Comparison of ENCODE assay signal across 8 cellular contexts in the genomic region with DNA sequence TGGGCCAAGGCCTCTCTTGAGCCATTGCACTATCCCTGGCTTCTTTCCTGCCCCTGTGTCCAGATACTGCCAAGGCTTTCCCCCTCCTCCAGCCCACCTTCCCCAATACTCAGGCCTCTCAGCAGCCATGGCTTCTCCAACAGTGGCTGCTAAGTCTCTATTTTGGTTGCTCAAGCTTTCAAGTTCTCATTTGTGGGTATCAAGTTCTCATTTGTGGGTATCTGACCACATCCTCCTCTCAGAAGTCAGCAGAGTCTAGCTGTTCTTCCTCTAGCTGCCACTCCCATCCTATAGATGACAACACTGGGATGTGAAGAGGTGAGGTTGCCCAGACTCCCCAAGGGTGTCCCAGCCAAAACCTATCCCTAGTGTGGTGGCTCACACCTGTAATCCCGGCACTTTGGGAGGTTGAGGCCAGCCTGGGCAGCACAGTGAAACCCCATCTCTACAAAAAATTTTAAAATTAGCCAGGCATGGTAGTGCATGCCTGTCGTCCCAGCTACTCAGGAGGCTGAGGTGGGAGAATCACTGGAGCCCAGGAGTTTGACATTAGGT.
DNase-seq lines count a peak whose midpoint lies in the region; ATAC-seq, FAIRE-seq and TF ChIP-seq lines count a peak whose summit lies in the region.
"Not testable (repeated sequence)": the region's sequence is repeated elsewhere in the genome, so short reads cannot be mapped to it uniquely, and the experiment has no call there.

No MANE protein-coding gene starts in this region.

- not testable (repeated sequence) for FAIRE-seq in kidney (lab: Jason Lieb, UNC)

- not testable (repeated sequence) for H3K27ac Mint-ChIP-seq in stimulated activated naive CD8-positive, alpha-beta T cell treated with anti-CD3 and anti-CD28 coated beads, Interleukin-15, amount 100 ng/mL, for 72 hours

- not testable (repeated sequence) for H3K4me2 ChIP-seq in OCI-LY7 (ENCODE audit: low read length)

- CTCF ChIA-PET in OCI-LY7 (lab: Charles Lee; ENCODE audit: unreplicated experiment), result not testable (repeated sequence)

- DNase-seq in OCI-LY7 (ENCODE audit: low spot score), result peak; percentile 22
- DNase-seq in activated T-cell treated with anti-CD3 and anti-CD28 coated beads, Interleukin-2, amount 50 U/mL, for 1 hour, result peak; percentile 36
- DNase-seq in kidney, result peak; percentile 29
- DNase-seq in stimulated activated naive CD8-positive, alpha-beta T cell treated with anti-CD3 and anti-CD28 coated beads, Interleukin-15, amount 100 ng/mL, for 72 hours, result peak; percentile 33 to 36

- TF ChIP-seq CTCF in OCI-LY7 (conservative IDR thresholded peaks at IDR 0.05; ENCODE audit: low read length); kidney (IDR thresholded peaks at IDR 0.05; ENCODE audit: borderline replicate concordance, extremely low read depth, insufficient read depth): not testable (repeated sequence)

- not testable (repeated sequence) for H3K4me3 ChIP-seq in OCI-LY7 (ENCODE audit: low read depth, low read length, poor library complexity, severe bottlenecking); kidney (ENCODE audit: low read length in 2 of 2)

- H3K36me3 ChIP-seq in OCI-LY7 (ENCODE audit: insufficient read depth, low read length); kidney (ENCODE audit: control insufficient read depth in 1 of 2, insufficient read depth in 2 of 2, low read length in 2 of 2): not testable (repeated sequence)

- intact Hi-C loops in OCI-LY7 (cut with micrococcal nuclease; ENCODE audit: unreplicated experiment); kidney (cut with DNase I): not testable (repeated sequence)

- not testable (repeated sequence) for H3K9ac ChIP-seq in kidney (ENCODE audit: low read length in 2 of 2)

- not testable (repeated sequence) for BruUV-seq in OCI-LY7 (replicated peaks; lab: Mats Ljungman, UMichigan)

- peaks cover 64% of the 10 kb centered on the region for H3K27me3 Mint-ChIP-seq in stimulated activated naive CD8-positive, alpha-beta T cell treated with anti-CD3 and anti-CD28 coated beads, Interleukin-15, amount 100 ng/mL, for 72 hours

- POLR2A ChIA-PET in OCI-LY7 (lab: Charles Lee), result not testable (repeated sequence)

- H3K4me1 ChIP-seq in OCI-LY7 (ENCODE audit: insufficient read depth, low read length, poor library complexity, severe bottlenecking), result peaks cover 27% of the 10 kb centered on the region
- not testable (repeated sequence) for H3K4me1 ChIP-seq in kidney (ENCODE audit: control insufficient read depth in 1 of 2, insufficient read depth in 1 of 2, low read depth in 1 of 2, low read length in 2 of 2)

- not testable (repeated sequence) for H3K27ac ChIP-seq in OCI-LY7 (ENCODE audit: low read depth, low read length, poor library complexity, severe bottlenecking); kidney (ENCODE audit: low read depth in 2 of 2, low read length in 2 of 2)

- H4K20me1 ChIP-seq in OCI-LY7 (ENCODE audit: insufficient read depth, low read length), result not testable (repeated sequence)

- H3K9me3 ChIP-seq in OCI-LY7 (ENCODE audit: low read length); kidney (ENCODE audit: control insufficient read depth in 1 of 2, low read length in 2 of 2): not testable (repeated sequence)

- peaks cover 26% of the 10 kb centered on the region for H3K4me1 Mint-ChIP-seq in stimulated activated naive CD8-positive, alpha-beta T cell treated with anti-CD3 and anti-CD28 coated beads, Interleukin-15, amount 100 ng/mL, for 72 hours

- not testable (repeated sequence) for H3K79me2 ChIP-seq in OCI-LY7 (ENCODE audit: insufficient read depth, low read depth, low read length)

- H3K9me3 Mint-ChIP-seq in stimulated activated naive CD8-positive, alpha-beta T cell treated with anti-CD3 and anti-CD28 coated beads, Interleukin-15, amount 100 ng/mL, for 72 hours, result not testable (repeated sequence)

- not testable (repeated sequence) for H3K9me2 ChIP-seq in OCI-LY7 (ENCODE audit: insufficient read depth, low read length)

- peak overlapping the region in 1 of 2 donors; percentile 40 for H3K4me3 Mint-ChIP-seq in stimulated activated naive CD8-positive, alpha-beta T cell treated with anti-CD3 and anti-CD28 coated beads, Interleukin-15, amount 100 ng/mL, for 72 hours

- H2AFZ ChIP-seq in OCI-LY7 (ENCODE audit: low read length), result not testable (repeated sequence)

- ATAC-seq in GM18502 (IDR thresholded peaks at IDR 0.05; ENCODE audit: poor library complexity, unreplicated experiment) (peak; percentile 80), GM19467 (IDR thresholded peaks at IDR 0.05; ENCODE audit: unreplicated experiment) (peak; percentile 68), HG02870 (IDR thresholded peaks at IDR 0.05; ENCODE audit: unreplicated experiment) (peak; percentile 69), HG03460 (IDR thresholded peaks at IDR 0.05; ENCODE audit: unreplicated experiment) (peak; percentile 76)
- peak; percentile 87 for ATAC-seq in stimulated activated naive CD8-positive, alpha-beta T cell treated with anti-CD3 and anti-CD28 coated beads, Interleukin-15, amount 100 ng/mL, for 72 hours
